2 cellular contexts compared by ENCODE assay signal in genomic region chr12:1540690-1541089, GRCh38.
A peak's percentile ranks its signal among the peaks of the same experiment; 100 is the strongest.
TF ChIP-seq lines count a peak whose summit lies in the region.

No MANE protein-coding gene starts in this region.

TF ChIP-seq in K562, 482 proteins besides CTCF, POLR2A, EP300 and RAD21:
- no peak for TF ChIP-seq SMC3 (conservative IDR thresholded peaks at IDR 0.05; ENCODE audit: insufficient read depth, low read depth, low read length)
- TF ChIP-seq FOSL1 (tag; conservative IDR thresholded peaks at IDR 0.05) = peak; percentile 35; the same call in 1 of the 2 replicates

TF ChIP-seq in HepG2, 621 proteins besides CTCF, POLR2A, EP300 and RAD21:
- TF ChIP-seq ZNF207 (IDR thresholded peaks at IDR 0.05; ENCODE audit: borderline replicate concordance) (no peak), DNMT3B (CRISPR knock-in tag; conservative IDR thresholded peaks at IDR 0.05) (no peak), FOSL2 (CRISPR knock-in tag; IDR thresholded peaks at IDR 0.05) (peak; percentile 33; the same call in 1 of the 2 replicates), TRIM22 (IDR thresholded peaks at IDR 0.05) (no peak)
